In the genomic region with DNA sequence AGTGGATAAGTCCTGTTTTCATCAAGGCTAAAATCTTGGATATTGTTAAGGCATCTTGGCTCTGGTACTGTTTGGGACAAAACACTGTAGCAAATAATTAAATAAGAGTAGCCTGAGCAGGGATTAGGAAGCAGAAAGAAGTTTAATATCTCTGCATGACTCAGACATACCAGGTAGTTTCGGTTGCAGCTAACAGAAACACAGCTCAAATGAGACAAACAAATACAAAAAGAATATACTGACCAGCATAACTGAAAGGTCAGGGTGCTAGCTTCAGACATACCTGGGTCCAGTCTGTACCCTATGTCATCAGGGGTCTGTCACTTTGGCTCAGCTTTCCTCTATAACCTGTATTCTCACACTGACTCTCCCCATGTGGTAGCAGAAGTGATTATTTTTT, we compare ENCODE assay signal across 22 cellular contexts.
DNase-seq lines count a peak whose midpoint lies in the region; ATAC-seq and TF ChIP-seq lines count a peak whose summit lies in the region.
"Had no signal": no experiment of that assay in that cellular context is flagged by ENCODE, and none has a peak within 500 bp of the region (broad histone marks: within the 10 kb centered on the region; RNA-seq: fewer than 3 reads in every experiment).

No MANE protein-coding gene starts in this region.

- no peak for DNase-seq in Calu3
- DNase-seq in T-helper 17 cell = no peak
- no peak for DNase-seq in esophagus squamous epithelium (lab: John Stamatoyannopoulos, UW)
- DNase-seq in AML-193 (lab: John Stamatoyannopoulos, UW) = no peak
- no peak for DNase-seq in left ventricle myocardium superior
- no peak for DNase-seq in NCI-H82 treated with DMSO at 0.1 percent for 48 hours (lab: John Stamatoyannopoulos, UW; ENCODE audit: unreplicated experiment)
- DNase-seq in stimulated activated naive CD8-positive, alpha-beta T cell treated with anti-CD3 and anti-CD28 coated beads, Interleukin-15, Interleukin-2, amounts not matched to agents 100 U/mL and 50 U/mL, for 24 hours = no peak
- DNase-seq: activated CD4-positive, alpha-beta memory T cell treated with anti-CD3 and anti-CD28 coated beads, Interleukin-2, amount 10 ng/mL, durations not matched to agents 7 days and 5 days; activated CD4-positive, CD25-positive, alpha-beta regulatory T cell; activated naive CD4-positive, alpha-beta T cell; adrenal gland; COR-L47; heart right ventricle; left ventricle myocardium inferior; NCI-H146; NCI-H510A treated with DMSO at 0.1 percent for 48 hours; posterior cingulate gyrus; Right ventricle myocardium superior had no signal

- peaks cover 4% of the 10 kb centered on the region for H3K9me3 Mint-ChIP-seq in Calu3 (ENCODE audit: low read depth, unreplicated experiment)
- H3K9me3 Mint-ChIP-seq: activated CD4-positive, alpha-beta memory T cell treated with anti-CD3 and anti-CD28 coated beads, Interleukin-2, amount 10 ng/mL, durations not matched to agents 7 days and 5 days had no signal

- TF ChIP-seq CTCF in Calu3 (IDR thresholded peaks at IDR 0.05; ENCODE audit: unreplicated experiment) (no peak), esophagus squamous epithelium (IDR thresholded peaks at IDR 0.05) (no peak)

- peaks cover 0 to 49% (median 9%) of the 10 kb centered on the region in 3 donors for H3K4me1 ChIP-seq in esophagus squamous epithelium
- H3K4me1 ChIP-seq: adrenal gland, left ventricle myocardium inferior had no signal

- no peaks in the 10 kb centered on the region for H3K36me3 ChIP-seq in esophagus squamous epithelium
- H3K36me3 ChIP-seq: adrenal gland, cardiac muscle cell, heart right ventricle, left ventricle myocardium inferior had no signal

- H3K27me3 Mint-ChIP-seq in Calu3 (ENCODE audit: unreplicated experiment) (no peaks in the 10 kb centered on the region), T-helper 17 cell (no peaks in the 10 kb centered on the region)
- H3K27me3 Mint-ChIP-seq: B cell had no signal

- H3K27ac Mint-ChIP-seq in Calu3 (ENCODE audit: unreplicated experiment) = peak overlapping the region; percentile 68
- H3K27ac Mint-ChIP-seq in T-helper 17 cell = peak overlapping the region; percentile 29
- H3K27ac Mint-ChIP-seq: activated CD4-positive, alpha-beta memory T cell treated with anti-CD3 and anti-CD28 coated beads, Interleukin-2, amount 10 ng/mL, durations not matched to agents 7 days and 5 days; B cell had no signal

- H3K9me3 ChIP-seq in T-helper 17 cell (ENCODE audit: control insufficient read depth, low read length, poor library complexity, severe bottlenecking) = no peaks in the 10 kb centered on the region
- no peaks in the 10 kb centered on the region for H3K9me3 ChIP-seq in esophagus squamous epithelium
- H3K9me3 ChIP-seq: adrenal gland, heart right ventricle, left ventricle myocardium inferior had no signal

- H3K4me3 Mint-ChIP-seq in Calu3 (ENCODE audit: low read depth, unreplicated experiment) (no peak overlapping the region), T-helper 17 cell (no peak overlapping the region)
- H3K4me3 Mint-ChIP-seq: activated CD4-positive, alpha-beta memory T cell treated with anti-CD3 and anti-CD28 coated beads, Interleukin-2, amount 10 ng/mL, durations not matched to agents 7 days and 5 days; B cell had no signal

- H3K36me3 Mint-ChIP-seq in Calu3 (ENCODE audit: insufficient read depth, unreplicated experiment) (peaks cover 5% of the 10 kb centered on the region), T-helper 17 cell (ENCODE audit: low read depth) (peaks cover 3% of the 10 kb centered on the region)

- BruUV-seq in Calu3 (replicated peaks; lab: Mats Ljungman, UMichigan) = no TSS peak

- 25 to 30% methylated on average over 1 of the region's 1 CpG for WGBS in esophagus squamous epithelium, 2 donors

- CTCF ChIA-PET in Calu3 (lab: Charles Lee) = interaction anchor here (0.6 to 1.2 kb wide), 3 partner anchors 17 to 21 kb away, joined by 3 to 7 read pairs (median 3); no protein-coding TSS in a partner anchor

- ATAC-seq in HG03280 (IDR thresholded peaks at IDR 0.05; ENCODE audit: unreplicated experiment) (peak; percentile 55), T-helper 17 cell (no peak), left ventricle myocardium superior (no peak)
- no peak for ATAC-seq in stimulated activated naive CD8-positive, alpha-beta T cell treated with anti-CD3 and anti-CD28 coated beads, Interleukin-15, Interleukin-2, amounts not matched to agents 100 U/mL and 50 U/mL, for 24 hours
- ATAC-seq: heart right ventricle had no signal

- TF ChIP-seq POLR2A in esophagus squamous epithelium (IDR thresholded peaks at IDR 0.05) = no peak

- H3K4me1 Mint-ChIP-seq in Calu3 (ENCODE audit: low read depth, unreplicated experiment) (peaks cover 39% of the 10 kb centered on the region), T-helper 17 cell (peaks cover 13% of the 10 kb centered on the region)

- no peak overlapping the region for H3K4me3 ChIP-seq in esophagus squamous epithelium
- H3K4me3 ChIP-seq: adrenal gland, cardiac muscle cell, heart right ventricle, left ventricle myocardium inferior had no signal

- no peaks in the 10 kb centered on the region for H3K27me3 ChIP-seq in esophagus squamous epithelium
- H3K27me3 ChIP-seq: adrenal gland, cardiac muscle cell, heart right ventricle had no signal

- intact Hi-C loops in Calu3 (cut with micrococcal nuclease; ENCODE audit: unreplicated experiment) = no loop called here
- intact Hi-C loops in esophagus squamous epithelium (cut with DNase I) = no loop called here
- intact Hi-C loops in left ventricle myocardium superior (cut with micrococcal nuclease) = no loop called here

- H3K27ac ChIP-seq in esophagus squamous epithelium = peak overlapping the region; percentile 58 to 81 (median 72)
- H3K27ac ChIP-seq: adrenal gland, cardiac muscle cell, heart right ventricle, HL-60, left ventricle myocardium inferior had no signal
